35 cellular contexts compared by ENCODE assay signal in genomic region chr20:61451009-61451408, GRCh38.
"Had no signal": no experiment of that assay in that cellular context is flagged by ENCODE, and none has a peak within 500 bp of the region (broad histone marks: within the 10 kb centered on the region; RNA-seq: fewer than 3 reads in every experiment).

No MANE protein-coding gene starts in this region.

- H3K27ac Mint-ChIP-seq: activated CD4-positive, alpha-beta memory T cell treated with anti-CD3 and anti-CD28 coated beads, Interleukin-2, amount 10 ng/mL, durations not matched to agents 7 days and 5 days; activated CD4-positive, alpha-beta T cell treated with anti-CD3 and anti-CD28 coated beads for 36 hours; activated CD4-positive, alpha-beta T cell treated with anti-CD3 and anti-CD28 coated beads, Interleukin-2, amount 10 ng/mL, durations not matched to agents 7 days and 5 days; activated CD8-positive, alpha-beta memory T cell treated with anti-CD3 and anti-CD28 coated beads, Interleukin-2, amount 10 ng/mL, durations not matched to agents 7 days and 5 days; activated CD8-positive, alpha-beta T cell treated with anti-CD3 and anti-CD28 coated beads, Interleukin-2, amount 10 ng/mL, durations not matched to agents 7 days and 5 days; activated naive CD4-positive, alpha-beta T cell treated with anti-CD3 and anti-CD28 coated beads, Interleukin-2, amount 50 U/mL, for 72 hours; activated naive CD8-positive, alpha-beta T cell treated with anti-CD3 and anti-CD28 coated beads for 36 hours; activated T-cell treated with anti-CD3 and anti-CD28 coated beads, Interleukin-2, amount 50 U/mL, for 24 hours; activated T-helper 2 cell treated with anti-CD3 and anti-CD28 coated beads, Interferon-gamma antibody, Interleukin-2, Interleukin-4, amounts not matched to agents 10 μg/mL and 5 μg/mL and 100 μg/mL, durations not matched to agents 14 hours and 24 hours and 36 hours; T-helper 1 cell treated with Interleukin-12 subunit alpha and Interleukin-12 subunit beta and Interleukin-4 antibody, amounts not matched to agents 30 μg/mL and 1 μg/mL, for 36 hours; T-helper 2 cell treated with Interferon-gamma antibody and Interleukin-4, amounts not matched to agents 5 μg/mL and 100 μg/mL, for 36 hours; WTC11 had no signal

- H3K4me3 Mint-ChIP-seq: activated CD4-positive, alpha-beta memory T cell treated with anti-CD3 and anti-CD28 coated beads, Interleukin-2, amount 10 ng/mL, durations not matched to agents 7 days and 5 days; activated CD4-positive, alpha-beta T cell treated with anti-CD3 and anti-CD28 coated beads for 36 hours; activated CD4-positive, alpha-beta T cell treated with anti-CD3 and anti-CD28 coated beads, Interleukin-2, amount 10 ng/mL, durations not matched to agents 7 days and 5 days; activated CD8-positive, alpha-beta memory T cell treated with anti-CD3 and anti-CD28 coated beads, Interleukin-2, amount 10 ng/mL, durations not matched to agents 7 days and 5 days; activated CD8-positive, alpha-beta T cell treated with anti-CD3 and anti-CD28 coated beads, Interleukin-2, amount 10 ng/mL, durations not matched to agents 7 days and 5 days; activated naive CD8-positive, alpha-beta T cell treated with anti-CD3 and anti-CD28 coated beads for 36 hours; activated T-cell treated with anti-CD3 and anti-CD28 coated beads, Interleukin-2, amount 50 U/mL, for 24 hours; T-helper 1 cell treated with Interleukin-12 subunit alpha and Interleukin-12 subunit beta and Interleukin-4 antibody, amounts not matched to agents 30 μg/mL and 1 μg/mL, for 36 hours; T-helper 2 cell treated with Interferon-gamma antibody and Interleukin-4, amounts not matched to agents 5 μg/mL and 100 μg/mL, for 36 hours; WTC11 had no signal

- H3K4me1 Mint-ChIP-seq: activated CD4-positive, alpha-beta memory T cell treated with anti-CD3 and anti-CD28 coated beads, Interleukin-2, amount 10 ng/mL, durations not matched to agents 7 days and 5 days; activated CD4-positive, alpha-beta T cell treated with anti-CD3 and anti-CD28 coated beads for 36 hours; activated CD4-positive, alpha-beta T cell treated with anti-CD3 and anti-CD28 coated beads, Interleukin-2, amount 10 ng/mL, durations not matched to agents 7 days and 5 days; activated CD8-positive, alpha-beta memory T cell treated with anti-CD3 and anti-CD28 coated beads, Interleukin-2, amount 10 ng/mL, durations not matched to agents 7 days and 5 days; activated naive CD8-positive, alpha-beta T cell treated with anti-CD3 and anti-CD28 coated beads for 36 hours had no signal

- H3K27me3 Mint-ChIP-seq: activated CD4-positive, alpha-beta memory T cell treated with anti-CD3 and anti-CD28 coated beads, Interleukin-2, amount 10 ng/mL, durations not matched to agents 7 days and 5 days; activated CD4-positive, alpha-beta T cell treated with anti-CD3 and anti-CD28 coated beads, Interleukin-2, amount 10 ng/mL, durations not matched to agents 7 days and 5 days; activated CD8-positive, alpha-beta memory T cell treated with anti-CD3 and anti-CD28 coated beads, Interleukin-2, amount 10 ng/mL, durations not matched to agents 7 days and 5 days had no signal

- H3K9me3 ChIP-seq: adrenal gland, body of pancreas, breast epithelium had no signal

- ATAC-seq: activated CD4-positive, alpha-beta T cell treated with anti-CD3 and anti-CD28 coated beads for 36 hours; activated CD4-positive, CD25-positive, alpha-beta regulatory T cell treated with anti-CD3 and anti-CD28 coated beads, Interleukin-2, amount 50 U/mL, for 24 hours; activated CD8-positive, alpha-beta memory T cell treated with anti-CD3 and anti-CD28 coated beads, Interleukin-2, amount 10 ng/mL, durations not matched to agents 7 days and 5 days; activated CD8-positive, alpha-beta T cell treated with anti-CD3 and anti-CD28 coated beads, Interleukin-2, amount 10 ng/mL, durations not matched to agents 7 days and 5 days; activated naive CD4-positive, alpha-beta T cell treated with anti-CD3 and anti-CD28 coated beads, Interleukin-2, amount 50 U/mL, for 72 hours; body of pancreas; WTC11 had no signal

- H3K4me3 ChIP-seq: adrenal gland, body of pancreas, breast epithelium had no signal

- H3K4me1 ChIP-seq: adrenal gland, body of pancreas, breast epithelium had no signal

- H3K27me3 ChIP-seq: body of pancreas, brain microvascular endothelial cell, breast epithelium had no signal

- H3K9me3 Mint-ChIP-seq: T-helper 1 cell treated with Interleukin-12 subunit alpha and Interleukin-12 subunit beta and Interleukin-4 antibody, amounts not matched to agents 30 μg/mL and 1 μg/mL, for 36 hours had no signal

- H3K27ac ChIP-seq: adrenal gland, body of pancreas, brain microvascular endothelial cell, breast epithelium, WERI-Rb-1 had no signal

- H3K36me3 ChIP-seq: adrenal gland, brain microvascular endothelial cell, breast epithelium, WERI-Rb-1 had no signal

- H3K36me3 Mint-ChIP-seq: activated CD8-positive, alpha-beta memory T cell treated with anti-CD3 and anti-CD28 coated beads, Interleukin-2, amount 10 ng/mL, durations not matched to agents 7 days and 5 days; activated naive CD4-positive, alpha-beta T cell treated with anti-CD3 and anti-CD28 coated beads, Interleukin-2, amount 50 U/mL, for 72 hours; activated naive CD8-positive, alpha-beta T cell treated with anti-CD3 and anti-CD28 coated beads for 36 hours; WTC11 had no signal

- DNase-seq: activated CD4-positive, alpha-beta memory T cell treated with anti-CD3 and anti-CD28 coated beads, Interleukin-2, amount 10 ng/mL, durations not matched to agents 7 days and 5 days; activated CD4-positive, alpha-beta T cell treated with anti-CD3 and anti-CD28 coated beads for 1 hour; activated CD4-positive, alpha-beta T cell treated with anti-CD3 and anti-CD28 coated beads for 36 hours; activated CD4-positive, alpha-beta T cell treated with anti-CD3 and anti-CD28 coated beads for 48 hours; activated CD4-positive, alpha-beta T cell treated with anti-CD3 and anti-CD28 coated beads, Interleukin-2, amount 10 ng/mL, durations not matched to agents 7 days and 5 days; activated CD4-positive, alpha-beta T cell treated with anti-CD3 and anti-CD28 coated beads, Interleukin-2, amount 50 U/mL, for 48 hours; activated CD4-positive, CD25-positive, alpha-beta regulatory T cell; activated CD8-positive, alpha-beta memory T cell treated with anti-CD3 and anti-CD28 coated beads for 24 hours; activated CD8-positive, alpha-beta memory T cell treated with anti-CD3 and anti-CD28 coated beads, Interleukin-2, amount 10 ng/mL, durations not matched to agents 7 days and 5 days; activated CD8-positive, alpha-beta memory T cell treated with anti-CD3 and anti-CD28 coated beads, Interleukin-2, amount 50 U/mL, for 48 hours; activated CD8-positive, alpha-beta T cell treated with anti-CD3 and anti-CD28 coated beads, Interleukin-2, amount 10 ng/mL, durations not matched to agents 7 days and 5 days; activated effector memory CD4-positive, alpha-beta T cell treated with Interleukin-2 at 50 U/mL for 16 hours; activated gamma-delta T cell; activated naive CD4-positive, alpha-beta T cell treated with anti-CD3 and anti-CD28 coated beads, Interleukin-2, amount 50 U/mL, for 16 hours; activated naive CD4-positive, alpha-beta T cell treated with Interleukin-2 at 50 U/mL for 16 hours; activated naive CD8-positive, alpha-beta T cell treated with anti-CD3 and anti-CD28 coated beads for 36 hours; activated T-cell treated with anti-CD3 and anti-CD28 coated beads, Interleukin-2, amount 50 U/mL, for 24 hours; activated T-cell treated with anti-CD3 and anti-CD28 coated beads, Interleukin-2, amount 50 U/mL, for 48 hours; adrenal gland; amniotic stem cell; aorta; body of pancreas; brain microvascular endothelial cell; central memory CD4-positive, alpha-beta T cell; T-helper 1 cell; T-helper 2 cell; T-helper 9 cell; WERI-Rb-1 had no signal
